ENCODE assay signal across 1 cellular context in the genomic region with DNA sequence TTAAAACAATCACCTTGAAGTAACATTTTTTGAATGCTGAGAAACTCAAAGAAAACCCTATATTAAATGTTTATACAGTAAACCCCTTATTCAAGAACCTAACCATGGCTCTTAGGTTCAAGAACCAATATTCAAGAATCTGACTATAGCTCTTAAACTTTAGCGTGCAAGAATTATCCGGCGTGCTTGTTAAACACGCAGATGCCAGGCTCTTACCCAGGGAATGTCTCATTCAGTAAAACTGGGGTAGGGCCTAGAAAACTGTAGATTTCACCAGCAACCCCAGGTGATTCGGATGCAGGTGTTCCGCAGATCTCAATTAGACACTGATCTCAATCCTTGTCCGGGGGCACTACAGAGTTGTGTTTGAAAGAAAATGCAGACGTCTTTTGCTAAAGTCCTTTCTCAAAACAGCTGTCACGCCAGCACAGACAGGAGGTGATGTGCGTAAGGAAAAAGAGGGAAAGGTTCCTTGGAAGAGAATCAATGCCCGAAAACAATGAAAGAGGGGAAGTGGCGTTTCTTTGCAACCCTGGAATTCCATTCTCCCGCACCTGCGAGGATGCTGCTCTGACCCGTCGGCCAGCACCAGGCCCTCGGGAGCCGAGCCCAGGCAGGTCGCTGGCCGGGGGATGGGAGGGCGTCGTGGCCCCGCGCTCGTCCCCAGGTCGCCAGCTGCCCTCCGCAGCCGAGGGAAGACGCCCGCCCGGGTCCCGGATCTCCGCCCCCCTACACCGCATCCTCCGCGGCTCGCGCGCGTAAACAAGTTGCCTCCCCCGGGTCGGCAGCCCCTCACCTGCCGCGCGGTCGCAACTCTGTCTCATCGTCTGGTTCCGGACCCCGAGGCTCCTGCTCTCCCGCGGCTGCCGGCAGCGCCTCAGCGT.
TF ChIP-seq lines count a peak whose summit lies in the region.

No MANE protein-coding gene starts in this region.

TF ChIP-seq in HepG2, 621 proteins besides CTCF, POLR2A, EP300 and RAD21 (continued from another document and continues in another):
- TF ChIP-seq ZBTB4 (CRISPR knock-in tag; IDR thresholded peaks at IDR 0.05; ENCODE audit: borderline replicate concordance) (no peak), ZNF788 (CRISPR knock-in tag; IDR thresholded peaks at IDR 0.05; ENCODE audit: borderline replicate concordance) (peak; percentile 15; the same call in 1 of the 2 replicates), ZNF12 (CRISPR knock-in tag; IDR thresholded peaks at IDR 0.05) (no peak), SP1 (IDR thresholded peaks at IDR 0.05) (no peak), SP1 (CRISPR knock-in tag; IDR thresholded peaks at IDR 0.05) (no peak), GPN1 (CRISPR knock-in tag; IDR thresholded peaks at IDR 0.05; ENCODE audit: borderline replicate concordance) (no peak), ZNF281 (CRISPR knock-in tag; IDR thresholded peaks at IDR 0.05; ENCODE audit: borderline replicate concordance) (0 out of 2 replicates have a peak, but pooled peaks have one; percentile 21), ZSCAN31 (CRISPR knock-in tag; IDR thresholded peaks at IDR 0.05; ENCODE audit: low read depth) (peak; percentile 27; the same call in 1 of the 2 replicates), THAP8 (CRISPR knock-in tag; IDR thresholded peaks at IDR 0.05; ENCODE audit: borderline replicate concordance) (no peak), ZNF567 (CRISPR knock-in tag; IDR thresholded peaks at IDR 0.05; ENCODE audit: borderline replicate concordance) (peak; percentile 71; the same call in 1 of the 2 replicates), NAIF1 (CRISPR knock-in tag; IDR thresholded peaks at IDR 0.05; ENCODE audit: borderline replicate concordance) (no peak), IKZF4 (CRISPR knock-in tag; IDR thresholded peaks at IDR 0.05; ENCODE audit: borderline replicate concordance, low read depth, not compliant biosample characterization) (no peak), HCFC1 (IDR thresholded peaks at IDR 0.05; ENCODE audit: low read depth, low read length) (no peak), HDAC2 (CRISPR knock-in tag; IDR thresholded peaks at IDR 0.05) (no peak), ZNF251 (CRISPR knock-in tag; IDR thresholded peaks at IDR 0.05) (0 out of 2 replicates have a peak, but pooled peaks have one; percentile 53), ZNF550 (CRISPR knock-in tag; IDR thresholded peaks at IDR 0.05; ENCODE audit: borderline replicate concordance) (peak; percentile 43; the same call in 1 of the 2 replicates), ZKSCAN8 (CRISPR knock-in tag; IDR thresholded peaks at IDR 0.05; ENCODE audit: borderline replicate concordance) (no peak), SRY (CRISPR knock-in tag; IDR thresholded peaks at IDR 0.05) (no peak), ZNF552 (CRISPR knock-in tag; IDR thresholded peaks at IDR 0.05; ENCODE audit: borderline replicate concordance) (peak; percentile 54; the same call in 1 of the 2 replicates), RFX5 (IDR thresholded peaks at IDR 0.05; ENCODE audit: low read depth, low read length) (no peak), ZSCAN20 (CRISPR knock-in tag; IDR thresholded peaks at IDR 0.05; ENCODE audit: borderline replicate concordance) (0 out of 2 replicates have a peak, but pooled peaks have one; percentile 58), ZBTB26 (CRISPR knock-in tag; IDR thresholded peaks at IDR 0.05; ENCODE audit: borderline replicate concordance) (peak; percentile 68; the same call in 1 of the 2 replicates), TMF1 (CRISPR knock-in tag; IDR thresholded peaks at IDR 0.05; ENCODE audit: low read depth) (no peak), ZNF800 (CRISPR knock-in tag; IDR thresholded peaks at IDR 0.05) (peak; percentile 24; the same call in 1 of the 2 replicates), KAT2B (IDR thresholded peaks at IDR 0.05; ENCODE audit: borderline replicate concordance, low read depth, low read length) (no peak), ZNF772 (CRISPR knock-in tag; IDR thresholded peaks at IDR 0.05) (peak; percentile 58; the same call in 1 of the 2 replicates), JUNB (CRISPR knock-in tag; IDR thresholded peaks at IDR 0.05; ENCODE audit: borderline replicate concordance) (no peak), NCOA5 (CRISPR knock-in tag; IDR thresholded peaks at IDR 0.05) (no peak), ZSCAN12 (CRISPR knock-in tag; IDR thresholded peaks at IDR 0.05) (no peak)
- TF ChIP-seq, protein P1, sequence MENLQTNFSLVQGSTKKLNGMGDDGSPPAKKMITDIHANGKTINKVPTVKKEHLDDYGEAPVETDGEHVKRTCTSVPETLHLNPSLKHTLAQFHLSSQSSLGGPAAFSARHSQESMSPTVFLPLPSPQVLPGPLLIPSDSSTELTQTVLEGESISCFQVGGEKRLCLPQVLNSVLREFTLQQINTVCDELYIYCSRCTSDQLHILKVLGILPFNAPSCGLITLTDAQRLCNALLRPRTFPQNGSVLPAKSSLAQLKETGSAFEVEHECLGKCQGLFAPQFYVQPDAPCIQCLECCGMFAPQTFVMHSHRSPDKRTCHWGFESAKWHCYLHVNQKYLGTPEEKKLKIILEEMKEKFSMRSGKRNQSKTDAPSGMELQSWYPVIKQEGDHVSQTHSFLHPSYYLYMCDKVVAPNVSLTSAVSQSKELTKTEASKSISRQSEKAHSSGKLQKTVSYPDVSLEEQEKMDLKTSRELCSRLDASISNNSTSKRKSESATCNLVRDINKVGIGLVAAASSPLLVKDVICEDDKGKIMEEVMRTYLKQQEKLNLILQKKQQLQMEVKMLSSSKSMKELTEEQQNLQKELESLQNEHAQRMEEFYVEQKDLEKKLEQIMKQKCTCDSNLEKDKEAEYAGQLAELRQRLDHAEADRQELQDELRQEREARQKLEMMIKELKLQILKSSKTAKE (CRISPR knock-in tag; IDR thresholded peaks at IDR 0.05; ENCODE audit: borderline replicate concordance): no peak
- TF ChIP-seq, protein P2, sequence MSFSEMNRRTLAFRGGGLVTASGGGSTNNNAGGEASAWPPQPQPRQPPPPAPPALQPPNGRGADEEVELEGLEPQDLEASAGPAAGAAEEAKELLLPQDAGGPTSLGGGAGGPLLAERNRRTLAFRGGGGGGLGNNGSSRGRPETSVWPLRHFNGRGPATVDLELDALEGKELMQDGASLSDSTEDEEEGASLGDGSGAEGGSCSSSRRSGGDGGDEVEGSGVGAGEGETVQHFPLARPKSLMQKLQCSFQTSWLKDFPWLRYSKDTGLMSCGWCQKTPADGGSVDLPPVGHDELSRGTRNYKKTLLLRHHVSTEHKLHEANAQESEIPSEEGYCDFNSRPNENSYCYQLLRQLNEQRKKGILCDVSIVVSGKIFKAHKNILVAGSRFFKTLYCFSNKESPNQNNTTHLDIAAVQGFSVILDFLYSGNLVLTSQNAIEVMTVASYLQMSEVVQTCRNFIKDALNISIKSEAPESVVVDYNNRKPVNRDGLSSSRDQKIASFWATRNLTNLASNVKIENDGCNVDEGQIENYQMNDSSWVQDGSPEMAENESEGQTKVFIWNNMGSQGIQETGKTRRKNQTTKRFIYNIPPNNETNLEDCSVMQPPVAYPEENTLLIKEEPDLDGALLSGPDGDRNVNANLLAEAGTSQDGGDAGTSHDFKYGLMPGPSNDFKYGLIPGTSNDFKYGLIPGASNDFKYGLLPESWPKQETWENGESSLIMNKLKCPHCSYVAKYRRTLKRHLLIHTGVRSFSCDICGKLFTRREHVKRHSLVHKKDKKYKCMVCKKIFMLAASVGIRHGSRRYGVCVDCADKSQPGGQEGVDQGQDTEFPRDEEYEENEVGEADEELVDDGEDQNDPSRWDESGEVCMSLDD (CRISPR knock-in tag; IDR thresholded peaks at IDR 0.05; ENCODE audit: borderline replicate concordance): no peak
- TF ChIP-seq, protein P3, sequence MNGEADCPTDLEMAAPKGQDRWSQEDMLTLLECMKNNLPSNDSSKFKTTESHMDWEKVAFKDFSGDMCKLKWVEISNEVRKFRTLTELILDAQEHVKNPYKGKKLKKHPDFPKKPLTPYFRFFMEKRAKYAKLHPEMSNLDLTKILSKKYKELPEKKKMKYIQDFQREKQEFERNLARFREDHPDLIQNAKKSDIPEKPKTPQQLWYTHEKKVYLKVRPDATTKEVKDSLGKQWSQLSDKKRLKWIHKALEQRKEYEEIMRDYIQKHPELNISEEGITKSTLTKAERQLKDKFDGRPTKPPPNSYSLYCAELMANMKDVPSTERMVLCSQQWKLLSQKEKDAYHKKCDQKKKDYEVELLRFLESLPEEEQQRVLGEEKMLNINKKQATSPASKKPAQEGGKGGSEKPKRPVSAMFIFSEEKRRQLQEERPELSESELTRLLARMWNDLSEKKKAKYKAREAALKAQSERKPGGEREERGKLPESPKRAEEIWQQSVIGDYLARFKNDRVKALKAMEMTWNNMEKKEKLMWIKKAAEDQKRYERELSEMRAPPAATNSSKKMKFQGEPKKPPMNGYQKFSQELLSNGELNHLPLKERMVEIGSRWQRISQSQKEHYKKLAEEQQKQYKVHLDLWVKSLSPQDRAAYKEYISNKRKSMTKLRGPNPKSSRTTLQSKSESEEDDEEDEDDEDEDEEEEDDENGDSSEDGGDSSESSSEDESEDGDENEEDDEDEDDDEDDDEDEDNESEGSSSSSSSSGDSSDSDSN (CRISPR knock-in tag; IDR thresholded peaks at IDR 0.05): peak; percentile 90; the same call in 1 of the 2 replicates
